ENCODE assay signal across 8 cellular contexts in the genomic region with DNA sequence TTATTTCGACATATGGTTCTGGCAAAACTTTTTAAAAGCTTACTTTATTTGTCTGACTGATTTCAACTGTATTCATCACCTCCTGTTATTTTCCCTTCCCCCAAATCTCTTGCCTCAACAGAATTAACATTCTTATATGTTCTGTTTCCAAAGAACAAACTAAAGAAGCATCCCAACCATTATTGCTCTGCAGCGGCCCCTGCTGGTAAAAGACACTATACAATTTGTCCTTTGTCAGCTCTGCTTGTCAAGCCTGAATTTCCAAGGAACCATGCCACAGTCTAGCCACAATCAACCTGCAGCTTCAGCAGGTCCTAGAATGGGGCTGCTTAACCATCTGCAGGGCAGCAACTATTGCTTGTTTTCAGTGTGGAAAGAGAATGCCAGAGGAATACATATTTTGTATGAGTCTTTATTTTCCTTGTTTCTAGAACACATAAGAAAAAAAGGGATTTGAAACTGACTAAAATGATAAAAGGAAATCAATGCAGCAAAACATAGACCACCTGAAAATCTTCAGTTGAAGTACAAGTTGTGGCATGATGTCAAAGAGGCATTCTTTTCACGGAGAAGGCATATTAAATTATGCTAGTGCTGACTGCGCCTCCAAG.
DNase-seq lines count a peak whose midpoint lies in the region; ATAC-seq and TF ChIP-seq lines count a peak whose summit lies in the region.

No MANE protein-coding gene starts in this region.

- no peak overlapping the region for H3K27ac Mint-ChIP-seq in activated CD8-positive, alpha-beta memory T cell treated with anti-CD3 and anti-CD28 coated beads, Interleukin-2, amount 10 ng/mL, durations not matched to agents 7 days and 5 days
- peak overlapping the region in 2 of 3 experiments; percentile 7 to 28 for H3K27ac Mint-ChIP-seq in nephron

- H3K36me3 ChIP-seq in esophagus muscularis mucosa (no peaks in the 10 kb centered on the region), thyroid gland (no peaks in the 10 kb centered on the region)

- 55% methylated on average over 4 of the region's 4 CpGs for WGBS in esophagus muscularis mucosa
- 42 to 47% methylated on average over 4 of the region's 4 CpGs for WGBS in thyroid gland, 2 donors

- H3K4me3 ChIP-seq in AG04450 (ENCODE audit: low read depth, low read length) (no peak overlapping the region), esophagus muscularis mucosa (no peak overlapping the region), thyroid gland (replicated peaks in 1 of 3) (no peak overlapping the region)

- POLR2A ChIA-PET in AG04450 (lab: Yijun Ruan, JAX): no interaction called here

- H3K27me3 Mint-ChIP-seq in activated CD8-positive, alpha-beta memory T cell treated with anti-CD3 and anti-CD28 coated beads, Interleukin-2, amount 10 ng/mL, durations not matched to agents 7 days and 5 days: peaks cover 3% of the 10 kb centered on the region
- no peaks in the 10 kb centered on the region for H3K27me3 Mint-ChIP-seq in nephron (ENCODE audit: low read depth)

- TF ChIP-seq POLR2A in GM18505 (IDR thresholded peaks at IDR 0.05; ENCODE audit: borderline replicate concordance, extremely low read depth, insufficient read depth, insufficient read length) (no peak), esophagus muscularis mucosa (IDR thresholded peaks at IDR 0.05; ENCODE audit: low read depth) (no peak), thyroid gland (IDR thresholded peaks at IDR 0.05) (no peak)

- H3K4me1 Mint-ChIP-seq in activated CD8-positive, alpha-beta memory T cell treated with anti-CD3 and anti-CD28 coated beads, Interleukin-2, amount 10 ng/mL, durations not matched to agents 7 days and 5 days: no peaks in the 10 kb centered on the region
- H3K4me1 Mint-ChIP-seq in nephron: peaks cover 20% of the 10 kb centered on the region

- CTCF ChIA-PET in AG04450 (lab: Charles Lee): interaction anchor here (0.6 to 4.7 kb wide), 39 partner anchors 8 to 1694 kb away, joined by 3 to 36 read pairs (median 4); no protein-coding TSS in a partner anchor
- CTCF ChIA-PET in activated CD8-positive, alpha-beta memory T cell treated with anti-CD3 and anti-CD28 coated beads, Interleukin-2, amount 10 ng/mL, durations not matched to agents 7 days and 5 days (lab: Charles Lee): interaction anchor here (0.9 kb wide), 1 partner anchor 12 kb away, joined by 3 read pairs; no protein-coding TSS in a partner anchor

- no peak for TF ChIP-seq EP300 in esophagus muscularis mucosa (IDR thresholded peaks at IDR 0.05)

- H3K27ac ChIP-seq in AG04450 (ENCODE audit: low read depth, low read length): no peak overlapping the region
- no peak overlapping the region for H3K27ac ChIP-seq in esophagus muscularis mucosa (replicated peaks in 1 of 4)
- H3K27ac ChIP-seq in thyroid gland: no peak overlapping the region

- intact Hi-C loops in esophagus muscularis mucosa (cut with DNase I) (no loop called here), thyroid gland (cut with DNase I) (no loop called here)

- H3K4me1 ChIP-seq in esophagus muscularis mucosa: no peaks in the 10 kb centered on the region
- no peaks in the 10 kb centered on the region for H3K4me1 ChIP-seq in thyroid gland

- H3K9me3 Mint-ChIP-seq in activated CD8-positive, alpha-beta memory T cell treated with anti-CD3 and anti-CD28 coated beads, Interleukin-2, amount 10 ng/mL, durations not matched to agents 7 days and 5 days (ENCODE audit: low read depth): no peaks in the 10 kb centered on the region
- peaks cover 8% of the 10 kb centered on the region for H3K9me3 Mint-ChIP-seq in nephron

- H3K27me3 ChIP-seq in AG04450 (ENCODE audit: control insufficient read depth, insufficient read depth, low read length) (no peaks in the 10 kb centered on the region), esophagus muscularis mucosa (no peaks in the 10 kb centered on the region), thyroid gland (no peaks in the 10 kb centered on the region)

- no peaks in the 10 kb centered on the region for H3K36me3 Mint-ChIP-seq in activated CD8-positive, alpha-beta memory T cell treated with anti-CD3 and anti-CD28 coated beads, Interleukin-2, amount 10 ng/mL, durations not matched to agents 7 days and 5 days
- H3K36me3 Mint-ChIP-seq in nephron (ENCODE audit: low read depth): no peaks in the 10 kb centered on the region

- ATAC-seq in GM18505 (IDR thresholded peaks at IDR 0.05; ENCODE audit: unreplicated experiment) (peak; percentile 81), HG03159 (IDR thresholded peaks at IDR 0.05; ENCODE audit: unreplicated experiment) (peak; percentile 97)
- ATAC-seq in activated CD8-positive, alpha-beta memory T cell treated with anti-CD3 and anti-CD28 coated beads, Interleukin-2, amount 10 ng/mL, durations not matched to agents 7 days and 5 days: no peak

- no peak overlapping the region for H3K4me3 Mint-ChIP-seq in activated CD8-positive, alpha-beta memory T cell treated with anti-CD3 and anti-CD28 coated beads, Interleukin-2, amount 10 ng/mL, durations not matched to agents 7 days and 5 days
- H3K4me3 Mint-ChIP-seq in nephron: no peak overlapping the region

- DNase-seq in AG04450 (ENCODE audit: low read depth, low spot score) (peak; percentile 16), NCI-H69 (lab: John Stamatoyannopoulos, UW) (peak; percentile 91), esophagus muscularis mucosa (ENCODE audit: extremely low spot score) (no peak), thyroid gland (peak; percentile 65 to 81)
- DNase-seq in activated CD8-positive, alpha-beta memory T cell treated with anti-CD3 and anti-CD28 coated beads, Interleukin-2, amount 10 ng/mL, durations not matched to agents 7 days and 5 days: peak; percentile 66

- TF ChIP-seq CTCF in AG04450 (IDR thresholded peaks at IDR 0.05; ENCODE audit: low read depth, low read length): peak; percentile 82
- TF ChIP-seq CTCF in esophagus muscularis mucosa (IDR thresholded peaks at IDR 0.05): peak; percentile 55 to 75 (median 60)
- TF ChIP-seq CTCF in nephron (IDR thresholded peaks at IDR 0.05; ENCODE audit: unreplicated experiment in 3 of 3): peak; percentile 75 to 86 (median 83)
- peak in 5 of 6 experiments; percentile 32 to 67 (median 56) for TF ChIP-seq CTCF in thyroid gland (IDR thresholded peaks at IDR 0.05)

- H3K9me3 ChIP-seq in AG04450 (ENCODE audit: control insufficient read depth, insufficient read depth, low read length) (no peaks in the 10 kb centered on the region), esophagus muscularis mucosa (no peaks in the 10 kb centered on the region), thyroid gland (no peaks in the 10 kb centered on the region)
